Comparison of ENCODE assay signal across 9 cellular contexts in the genomic region with DNA sequence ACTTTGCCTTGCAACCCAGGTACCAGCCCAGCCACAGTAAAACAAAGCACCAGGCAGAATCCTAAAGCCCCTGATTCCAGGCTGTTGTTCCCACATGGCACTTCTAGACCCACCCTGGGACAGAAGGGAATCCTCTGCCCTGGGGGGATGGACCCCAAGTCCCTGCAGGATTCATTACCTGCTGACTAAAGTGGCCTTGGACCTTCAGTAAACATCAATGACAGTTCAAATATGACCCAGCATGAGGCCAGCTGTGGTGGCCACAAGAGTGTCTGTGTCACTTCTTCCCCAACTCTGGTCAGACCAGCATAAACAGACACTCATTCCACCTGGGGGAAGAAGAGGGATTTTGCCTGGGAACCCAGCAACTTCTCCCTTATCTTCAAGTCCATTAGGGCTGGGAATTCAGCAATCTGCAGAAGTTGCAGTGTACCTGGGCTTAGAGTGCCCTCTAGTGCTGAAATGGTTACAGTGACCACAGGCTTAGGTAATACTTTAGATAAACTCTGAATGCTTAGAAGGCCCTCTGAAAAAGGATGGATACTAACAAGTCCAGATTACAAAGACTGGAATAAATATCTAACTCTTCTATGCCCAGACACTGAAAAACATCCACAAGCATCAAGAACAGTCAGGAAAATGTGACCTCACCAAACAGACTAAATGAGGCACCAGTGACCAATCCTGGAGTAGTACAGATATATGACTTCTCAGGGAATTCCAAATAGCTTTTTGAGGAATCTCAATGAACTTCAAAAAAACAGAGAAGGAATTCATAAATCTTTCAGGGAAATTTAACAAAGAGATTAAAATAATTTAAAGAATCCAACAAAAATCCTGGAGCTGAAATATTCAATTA.
DNase-seq lines count a peak whose midpoint lies in the region; ATAC-seq and TF ChIP-seq lines count a peak whose summit lies in the region.
"Had no signal": no experiment of that assay in that cellular context is flagged by ENCODE, and none has a peak within 500 bp of the region (broad histone marks: within the 10 kb centered on the region; RNA-seq: fewer than 3 reads in every experiment).

No MANE protein-coding gene starts in this region.

- H3K9me3 ChIP-seq in T-helper 17 cell (ENCODE audit: control insufficient read depth, low read length, poor library complexity, severe bottlenecking) = no peaks in the 10 kb centered on the region
- H3K9me3 ChIP-seq: SJSA1 had no signal

- H3K27ac Mint-ChIP-seq in T-helper 17 cell = no peak overlapping the region
- H3K27ac Mint-ChIP-seq in naive thymus-derived CD8-positive, alpha-beta T cell = no peak overlapping the region

- peak; percentile 91 for ATAC-seq in GM18498 (IDR thresholded peaks at IDR 0.05; ENCODE audit: unreplicated experiment)
- ATAC-seq in HG02798 (IDR thresholded peaks at IDR 0.05; ENCODE audit: poor library complexity, unreplicated experiment) = peak; percentile 94
- ATAC-seq in T-helper 17 cell = peak; percentile 73
- peak in 1 of 2 donors; percentile 52 for ATAC-seq in naive thymus-derived CD8-positive, alpha-beta T cell

- peaks cover 2% of the 10 kb centered on the region for H3K36me3 Mint-ChIP-seq in T-helper 17 cell (ENCODE audit: low read depth)
- peaks cover 22 to 40% (median 38%) of the 10 kb centered on the region in 3 donors for H3K36me3 Mint-ChIP-seq in naive thymus-derived CD8-positive, alpha-beta T cell

- no peaks in the 10 kb centered on the region for H3K27me3 Mint-ChIP-seq in T-helper 17 cell
- no peaks in the 10 kb centered on the region for H3K27me3 Mint-ChIP-seq in naive thymus-derived CD8-positive, alpha-beta T cell

- DNase-seq in AML-193 (lab: John Stamatoyannopoulos, UW) = peak; percentile 54 to 60
- peak; percentile 59 for DNase-seq in NCI-H146 (lab: John Stamatoyannopoulos, UW)
- DNase-seq in T-helper 17 cell = no peak
- DNase-seq in epithelial cell of proximal tubule (ENCODE audit: low read depth) = no peak
- DNase-seq in naive thymus-derived CD8-positive, alpha-beta T cell = peak in 6 of 10 donors; percentile 3 to 35 (median 14)
- DNase-seq in GOT3 (lab: John Stamatoyannopoulos, UW) = no peak

- TF ChIP-seq CTCF in epithelial cell of proximal tubule (conservative IDR thresholded peaks at IDR 0.05; ENCODE audit: low read depth, low read length) = peak; percentile 97

- POLR2A ChIA-PET in naive thymus-derived CD8-positive, alpha-beta T cell (lab: Charles Lee) = no interaction called here

- no peak overlapping the region for H3K4me3 Mint-ChIP-seq in T-helper 17 cell
- no peak overlapping the region for H3K4me3 Mint-ChIP-seq in naive thymus-derived CD8-positive, alpha-beta T cell

- peaks cover 0 to 16% (median 5%) of the 10 kb centered on the region in 9 donors for H3K9me3 Mint-ChIP-seq in naive thymus-derived CD8-positive, alpha-beta T cell

- no peak overlapping the region for H3K4me3 ChIP-seq in epithelial cell of proximal tubule (ENCODE audit: low read depth, low read length)
- H3K4me3 ChIP-seq: SJSA1 had no signal

- H3K4me1 Mint-ChIP-seq in T-helper 17 cell = peaks cover 10% of the 10 kb centered on the region
- peaks cover 3 to 19% (median 9%) of the 10 kb centered on the region in 4 donors for H3K4me1 Mint-ChIP-seq in naive thymus-derived CD8-positive, alpha-beta T cell

Comparison
In these comparisons a context has a peak if more than half of its experiments do, and no peak if none do; other contexts are left out.
1. DNase-seq: peak in AML-193 (2 of 2), NCI-H146 (single experiment) and naive thymus-derived CD8-positive, alpha-beta T cell (6 of 10); none in T-helper 17 cell (0 of 3), epithelial cell of proximal tubule (single experiment) and GOT3 (single experiment).